ENCODE assay signal across 8 cellular contexts in genomic region chr4:185127021-185127925, GRCh38. TPM values are rescaled to one million over a fixed set of nuclear protein-coding genes. Genes with fewer than 3 reads are reported as not detected.
DNase-seq lines count a peak whose midpoint lies in the region; ATAC-seq and TF ChIP-seq lines count a peak whose summit lies in the region.

No MANE protein-coding gene starts in this region.

- no peaks in the 10 kb centered on the region for H3K9me3 Mint-ChIP-seq in activated CD8-positive, alpha-beta memory T cell treated with anti-CD3 and anti-CD28 coated beads, Interleukin-2, amount 10 ng/mL, durations not matched to agents 7 days and 5 days (ENCODE audit: low read depth)

- CTCF ChIA-PET in activated CD8-positive, alpha-beta memory T cell treated with anti-CD3 and anti-CD28 coated beads, Interleukin-2, amount 10 ng/mL, durations not matched to agents 7 days and 5 days (lab: Charles Lee) = interaction anchor here (1.3 to 1.5 kb wide), 5 partner anchors 12 to 87 kb away, joined by 3 to 6 read pairs (median 4); partner anchors contain the start of gene SLC25A4

- H3K27me3 Mint-ChIP-seq in activated CD8-positive, alpha-beta memory T cell treated with anti-CD3 and anti-CD28 coated beads, Interleukin-2, amount 10 ng/mL, durations not matched to agents 7 days and 5 days = peaks cover 63% of the 10 kb centered on the region

- H3K4me1 ChIP-seq in adipocyte (ENCODE audit: control insufficient read depth, insufficient read depth, low read length) (peaks cover 4% of the 10 kb centered on the region), gastrocnemius medialis (peaks cover 3 to 10% of the 10 kb centered on the region in 2 donors)

- no peaks in the 10 kb centered on the region for H3K9me3 ChIP-seq in adipocyte (ENCODE audit: control insufficient read depth, low read length)
- no peaks in the 10 kb centered on the region for H3K9me3 ChIP-seq in gastrocnemius medialis

- TF ChIP-seq CTCF in gastrocnemius medialis (IDR thresholded peaks at IDR 0.05 in 4 of 5, conservative IDR thresholded peaks at IDR 0.05 in 1 of 5) = no peak

- peak overlapping the region; percentile 16 for H3K9ac ChIP-seq in adipocyte (ENCODE audit: low read length)

- H3K27me3 ChIP-seq in adipocyte (replicated peaks; ENCODE audit: control insufficient read depth, insufficient read depth, low read length) = peaks cover 3% of the 10 kb centered on the region
- no peaks in the 10 kb centered on the region for H3K27me3 ChIP-seq in gastrocnemius medialis

- peak; percentile 25 for ATAC-seq in activated CD8-positive, alpha-beta memory T cell treated with anti-CD3 and anti-CD28 coated beads, Interleukin-2, amount 10 ng/mL, durations not matched to agents 7 days and 5 days
- peak; percentile 43 to 47 for ATAC-seq in gastrocnemius medialis

- H3K36me3 Mint-ChIP-seq in activated CD8-positive, alpha-beta memory T cell treated with anti-CD3 and anti-CD28 coated beads, Interleukin-2, amount 10 ng/mL, durations not matched to agents 7 days and 5 days = no peaks in the 10 kb centered on the region

- H3K4me1 Mint-ChIP-seq in activated CD8-positive, alpha-beta memory T cell treated with anti-CD3 and anti-CD28 coated beads, Interleukin-2, amount 10 ng/mL, durations not matched to agents 7 days and 5 days = peaks cover 16% of the 10 kb centered on the region

- in situ Hi-C loops in gastrocnemius medialis (cut with MboI; ENCODE audit: low sequenced_read_pairs in 4 of 4) = loop anchor here in 1 of 4 donors (25.0 kb wide), 1 partner anchor 365 kb away; no protein-coding TSS in a partner anchor

- H3K27ac Mint-ChIP-seq in activated CD8-positive, alpha-beta memory T cell treated with anti-CD3 and anti-CD28 coated beads, Interleukin-2, amount 10 ng/mL, durations not matched to agents 7 days and 5 days = no peak overlapping the region

- intact Hi-C loops in gastrocnemius medialis (cut with DNase I; ENCODE audit: low total_unique reads) = no loop called here

- no peak for DNase-seq in activated CD8-positive, alpha-beta memory T cell treated with anti-CD3 and anti-CD28 coated beads, Interleukin-2, amount 10 ng/mL, durations not matched to agents 7 days and 5 days
- no peak for DNase-seq in activated CD8-positive, alpha-beta memory T cell treated with anti-CD3 and anti-CD28 coated beads, Interleukin-2, amount 50 U/mL, for 48 hours
- DNase-seq in adipocyte (ENCODE audit: low read depth) = peak; percentile 42
- DNase-seq in gastrocnemius medialis = no peak
- DNase-seq in KG1 (lab: John Stamatoyannopoulos, UW) = no peak
- no peak for DNase-seq in SHP77 (lab: John Stamatoyannopoulos, UW)
- DNase-seq in foreskin melanocyte = no peak

- H3K36me3 ChIP-seq in adipocyte (ENCODE audit: control insufficient read depth, insufficient read depth, low read length, severe bottlenecking) (no peaks in the 10 kb centered on the region), gastrocnemius medialis (no peaks in the 10 kb centered on the region)

- peak overlapping the region; percentile 60 for H3K4me3 Mint-ChIP-seq in activated CD8-positive, alpha-beta memory T cell treated with anti-CD3 and anti-CD28 coated beads, Interleukin-2, amount 10 ng/mL, durations not matched to agents 7 days and 5 days

- no peak for TF ChIP-seq POLR2A in gastrocnemius medialis (IDR thresholded peaks at IDR 0.05)

- H3K4me3 ChIP-seq in adipocyte (ENCODE audit: low read length) (peak overlapping the region; percentile 80), iPS-11a (ENCODE audit: low read depth, low read length) (peak overlapping the region; percentile 42), gastrocnemius medialis (peak overlapping the region; percentile 81 to 92 (median 90))

- peak overlapping the region; percentile 70 to 90 (median 82) for H3K27ac ChIP-seq in gastrocnemius medialis

RNA-seq across cellular contexts. Expression of gene SLC25A4, which starts 15.8 kb away (rescaled TPM):
- total RNA-seq in activated CD8-positive, alpha-beta memory T cell treated with anti-CD3 and anti-CD28 coated beads, Interleukin-2, amount 10 ng/mL, durations not matched to agents 7 days and 5 days = 1 to 10 TPM; 5.8 to 6.4 TPM
- total RNA-seq in gastrocnemius medialis = 100 to 1,000 TPM; 360 to 914 (median 389) TPM

Comparison
In these comparisons a context has a peak if more than half of its experiments do, and no peak if none do; other contexts are left out.
1. RNA of gene SLC25A4, which starts 15.8 kb away (total RNA-seq): 360 to 914 TPM in gastrocnemius medialis; 5.8 to 6.4 TPM in activated CD8-positive, alpha-beta memory T cell treated with anti-CD3 and anti-CD28 coated beads, Interleukin-2, amount 10 ng/mL, durations not matched to agents 7 days and 5 days; every median in the first group is over 10 times any median in the second.
2. Peak in every context shown above with its lines, with median percentiles within 50 percentile points of each other: H3K4me3 ChIP-seq.